15 cellular contexts compared by ENCODE assay signal in genomic region chr1:170666661-170667060, GRCh38. TPM values are rescaled to one million over a fixed set of nuclear protein-coding genes. Genes with fewer than 3 reads are reported as not detected.
DNase-seq lines count a peak whose midpoint lies in the region; ATAC-seq, FAIRE-seq and TF ChIP-seq lines count a peak whose summit lies in the region.
"Had no signal": no experiment of that assay in that cellular context is flagged by ENCODE, and none has a peak within 500 bp of the region (broad histone marks: within the 10 kb centered on the region; RNA-seq: fewer than 3 reads in every experiment).

No MANE protein-coding gene starts in this region.

- H3K4me1 Mint-ChIP-seq in nephron = peaks cover 68% of the 10 kb centered on the region
- H3K4me1 Mint-ChIP-seq in type B pancreatic cell (ENCODE audit: unreplicated experiment) = peaks cover 43% of the 10 kb centered on the region

- DNase-seq in heart right ventricle = peak in 1 of 2 donors; percentile 26
- DNase-seq in Right ventricle myocardium superior = no peak
- DNase-seq in cardiac fibroblast (ENCODE audit: low read depth in 2 of 2) = no peak
- DNase-seq in type B pancreatic cell (ENCODE audit: extremely low spot score, unreplicated experiment) = no peak
- DNase-seq in hepatic stellate cell (ENCODE audit: low spot score) = no peak
- DNase-seq in left colon = no peak
- no peak for DNase-seq in GM12892 (ENCODE audit: insufficient read length)
- DNase-seq: ACHN, activated B cell treated with CpG ODN at 0.5 μM for 24 hours, body of pancreas, DMS79, mucosa of descending colon, NCI-H1694 had no signal

- 40 to 59% methylated on average over 23 of the region's 23 CpGs for WGBS in heart right ventricle, 2 donors

- peaks cover 0 to 13% (median 0%) of the 10 kb centered on the region in 9 donors for H3K36me3 ChIP-seq in heart right ventricle

- H3K4me3 Mint-ChIP-seq in nephron = peak overlapping the region; percentile 85 to 93 (median 93)
- H3K4me3 Mint-ChIP-seq in type B pancreatic cell = peak overlapping the region; percentile 90
- H3K4me3 Mint-ChIP-seq: activated B cell treated with CpG ODN at 0.5 μM for 24 hours had no signal

- TF ChIP-seq CTCF in heart right ventricle (IDR thresholded peaks at IDR 0.05) = no peak
- no peak for TF ChIP-seq CTCF in cardiac fibroblast (IDR thresholded peaks at IDR 0.05; ENCODE audit: low read depth, low read length)
- no peak for TF ChIP-seq CTCF in nephron (IDR thresholded peaks at IDR 0.05; ENCODE audit: unreplicated experiment in 3 of 3)
- TF ChIP-seq CTCF in type B pancreatic cell (conservative IDR thresholded peaks at IDR 0.05) = no peak

- H3K36me3 Mint-ChIP-seq in nephron (ENCODE audit: low read depth) (peaks cover 45% of the 10 kb centered on the region), type B pancreatic cell (peaks cover 46% of the 10 kb centered on the region)

- peaks cover 0 to 59% (median 17%) of the 10 kb centered on the region in 9 donors for H3K4me1 ChIP-seq in heart right ventricle

- TF ChIP-seq POLR2A in GM12892 (IDR thresholded peaks at IDR 0.05; ENCODE audit: low read depth, low read length) = no peak

- H3K27me3 Mint-ChIP-seq in nephron (ENCODE audit: low read depth) = peaks cover 100% of the 10 kb centered on the region
- H3K27me3 Mint-ChIP-seq in type B pancreatic cell = peaks cover 99% of the 10 kb centered on the region

- H3K27ac Mint-ChIP-seq in nephron (peak overlapping the region; percentile 91 to 94 (median 92)), type B pancreatic cell (peak overlapping the region; percentile 71)
- H3K27ac Mint-ChIP-seq: activated B cell treated with CpG ODN at 0.5 μM for 24 hours had no signal

- no peak for ATAC-seq in heart right ventricle
- no peak for ATAC-seq in Right ventricle myocardium superior (ENCODE audit: poor library complexity)
- no peak for ATAC-seq in left colon
- ATAC-seq: body of pancreas, K562, mucosa of descending colon had no signal

- no peak for FAIRE-seq in GM12892 (lab: Jason Lieb, UNC)
- FAIRE-seq: K562 had no signal

- H3K27me3 ChIP-seq in heart right ventricle = peaks cover 0 to 100% (median 25%) of the 10 kb centered on the region in 7 donors

- H3K4me3 ChIP-seq in heart right ventricle (peak overlapping the region in 4 of 10 donors; percentile 61 to 87 (median 70)), cardiac fibroblast (replicated peaks in 1 of 2; ENCODE audit: low read depth in 2 of 2, low read length in 2 of 2) (peak overlapping the region; percentile 11 to 18)
- H3K4me3 ChIP-seq: body of pancreas, K562, mucosa of descending colon had no signal

- H3K27ac ChIP-seq in heart right ventricle = peak overlapping the region in 8 of 10 donors; percentile 41 to 98 (median 94)
- H3K27ac ChIP-seq: body of pancreas had no signal

- no peaks in the 10 kb centered on the region for H3K9me3 ChIP-seq in heart right ventricle
- H3K9me3 ChIP-seq: body of pancreas, mucosa of descending colon had no signal

- no peaks in the 10 kb centered on the region for H3K9me3 Mint-ChIP-seq in nephron
- no peaks in the 10 kb centered on the region for H3K9me3 Mint-ChIP-seq in type B pancreatic cell
- H3K9me3 Mint-ChIP-seq: activated B cell treated with CpG ODN at 0.5 μM for 24 hours had no signal

- intact Hi-C loops in heart right ventricle (cut with DNase I) (loop anchor here in 9 of 10 donors (5.0 to 10.0 kb wide), 8 partner anchors 68 to 662 kb away; partner anchors contain the start of gene GORAB (in 4 of the 9)), Right ventricle myocardium superior (cut with DNase I) (loop anchor here (10.0 kb wide), 2 partner anchors 132 to 218 kb away; partner anchors contain the start of gene GORAB), left colon (cut with DNase I, micrococcal nuclease) (no loop called here)

RNA-seq across cellular contexts. Expression of gene PRRX1, which starts 2.7 kb away (rescaled TPM):
- total RNA-seq in heart right ventricle = 100 to 1,000 TPM in 6 of 10 donors, 10 to 100 TPM in 4; 29.7 to 113 (median 104) TPM
- 10 to 100 TPM; 23.0 to 25.6 TPM for polyA plus RNA-seq in heart right ventricle
- 35.8 TPM for total RNA-seq in Right ventricle myocardium superior
- total RNA-seq in type B pancreatic cell (ENCODE audit: low replicate concordance) = 1.7 and 142 TPM in 2 replicates
- 1 to 10 TPM; 1.5 to 3.0 TPM for total RNA-seq in left colon
- polyA plus RNA-seq in GM12892 (2012; ENCODE audit: missing spikeins) = 0.13 TPM
- total RNA-seq: activated B cell treated with CpG ODN at 0.5 μM for 24 hours, K562 had no signal
- polyA plus RNA-seq: K562 had no signal

Comparison
In these comparisons a context has a peak if more than half of its experiments do, and no peak if none do; other contexts are left out.
1. intact Hi-C loops: an anchor here in heart right ventricle (5.0 to 10.0 kb wide) and Right ventricle myocardium superior (10.0 kb wide); none called in left colon.